ENCODE assay signal across 15 cellular contexts in the genomic region with DNA sequence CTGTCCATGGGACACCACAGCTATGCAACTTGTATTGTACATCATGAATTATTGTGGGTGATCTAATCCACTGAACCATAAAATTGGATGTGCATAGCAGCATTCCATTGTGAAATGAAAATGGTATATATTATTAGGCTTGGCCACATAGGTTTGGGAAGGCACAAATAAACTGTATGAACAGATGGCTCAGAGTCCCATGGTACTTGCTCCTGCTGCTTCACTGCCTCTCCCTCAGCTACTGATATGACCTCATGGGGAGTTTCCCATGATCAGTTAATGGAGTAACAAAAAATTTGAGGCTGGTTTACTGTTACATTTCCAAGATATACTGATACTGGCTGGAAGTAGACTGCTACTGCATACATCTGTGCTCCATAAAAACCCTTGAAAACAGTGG.
A peak's percentile ranks its signal among the peaks of the same experiment; 100 is the strongest.
DNase-seq lines count a peak whose midpoint lies in the region; ATAC-seq, FAIRE-seq and TF ChIP-seq lines count a peak whose summit lies in the region.
"Had no signal": no experiment of that assay in that cellular context is flagged by ENCODE, and none has a peak within 500 bp of the region (broad histone marks: within the 10 kb centered on the region; RNA-seq: fewer than 3 reads in every experiment).

No MANE protein-coding gene starts in this region.

- H3K4me1 Mint-ChIP-seq in GM23338, result peaks cover 4% of the 10 kb centered on the region; the same call in 2 of the 3 replicates
- no peaks in the 10 kb centered on the region for H3K4me1 Mint-ChIP-seq in CD8-positive, alpha-beta memory T cell
- H3K4me1 Mint-ChIP-seq: CD4-positive, CD25-positive, alpha-beta regulatory T cell; endodermal cell had no signal

- CTCF ChIA-PET in OCI-LY7 (lab: Charles Lee; ENCODE audit: unreplicated experiment), result no interaction called here
- CTCF ChIA-PET in CD8-positive, alpha-beta memory T cell (lab: Charles Lee), result no interaction called here

- intact Hi-C loops in OCI-LY7 (cut with micrococcal nuclease; ENCODE audit: unreplicated experiment), result no loop called here

- no peaks in the 10 kb centered on the region for H3K27me3 ChIP-seq in GM23338 (ENCODE audit: insufficient read depth)
- H3K27me3 ChIP-seq in CD8-positive, alpha-beta memory T cell (ENCODE audit: insufficient read depth, low read length, poor library complexity, severe bottlenecking), result no peaks in the 10 kb centered on the region
- H3K27me3 ChIP-seq: ovary had no signal

- H3K4me2 ChIP-seq in GM23338, result no peak overlapping the region
- H3K4me2 ChIP-seq in OCI-LY7 (ENCODE audit: low read length), result no peak overlapping the region

- DNase-seq in NCI-H1694 (lab: John Stamatoyannopoulos, UW) (peak; percentile 73), foreskin fibroblast (peak; percentile 20 to 31), D721Med (ENCODE audit: insufficient read length, low spot score) (no peak), GM23338 (ENCODE audit: low spot score) (no peak), OCI-LY7 (ENCODE audit: low spot score) (no peak)
- no peak for DNase-seq in CD8-positive, alpha-beta memory T cell
- DNase-seq: CD4-positive, CD25-positive, alpha-beta regulatory T cell; endodermal cell; NCI-H187; ovary; trophoblast cell had no signal

- no peak overlapping the region for H3K27ac Mint-ChIP-seq in GM23338
- no peak overlapping the region for H3K27ac Mint-ChIP-seq in CD8-positive, alpha-beta memory T cell
- H3K27ac Mint-ChIP-seq: activated naive CD4-positive, alpha-beta T cell treated with anti-CD3 and anti-CD28 coated beads, Interleukin-2, amount 50 U/mL, for 72 hours; CD4-positive, CD25-positive, alpha-beta regulatory T cell; endodermal cell had no signal

- H2AFZ ChIP-seq in GM23338 (no peak overlapping the region), OCI-LY7 (ENCODE audit: low read length) (no peak overlapping the region)

- H4K20me1 ChIP-seq in GM23338 (replicated peaks; ENCODE audit: insufficient read depth) (no peaks in the 10 kb centered on the region), OCI-LY7 (ENCODE audit: insufficient read depth, low read length) (no peaks in the 10 kb centered on the region)

- H3K4me3 ChIP-seq in foreskin fibroblast (ENCODE audit: low read depth in 1 of 2, low read length in 2 of 2) (no peak overlapping the region), GM23338 (no peak overlapping the region), OCI-LY7 (ENCODE audit: low read depth, low read length, poor library complexity, severe bottlenecking) (no peak overlapping the region)
- H3K4me3 ChIP-seq in CD8-positive, alpha-beta memory T cell (ENCODE audit: low read length), result no peak overlapping the region
- H3K4me3 ChIP-seq: ovary had no signal

- no peaks in the 10 kb centered on the region for H3K36me3 Mint-ChIP-seq in GM23338 (ENCODE audit: low read depth)
- H3K36me3 Mint-ChIP-seq in CD8-positive, alpha-beta memory T cell, result no peaks in the 10 kb centered on the region
- H3K36me3 Mint-ChIP-seq: CD4-positive, CD25-positive, alpha-beta regulatory T cell had no signal

- ATAC-seq in GM18508 (IDR thresholded peaks at IDR 0.05; ENCODE audit: insufficient read depth, unreplicated experiment) (peak; percentile 46), HG02623 (IDR thresholded peaks at IDR 0.05; ENCODE audit: unreplicated experiment) (peak; percentile 59), GM23338 (no peak)
- ATAC-seq: activated naive CD4-positive, alpha-beta T cell treated with anti-CD3 and anti-CD28 coated beads, Interleukin-2, amount 50 U/mL, for 72 hours had no signal

- BruUV-seq in OCI-LY7 (replicated peaks; lab: Mats Ljungman, UMichigan), result no TSS peak

- H3K4me1 ChIP-seq in GM23338 (ENCODE audit: insufficient read depth) (no peaks in the 10 kb centered on the region), OCI-LY7 (ENCODE audit: insufficient read depth, low read length, poor library complexity, severe bottlenecking) (no peaks in the 10 kb centered on the region)
- H3K4me1 ChIP-seq in CD8-positive, alpha-beta memory T cell (ENCODE audit: insufficient read depth, low read length), result no peaks in the 10 kb centered on the region

- TF ChIP-seq CTCF in foreskin fibroblast (IDR thresholded peaks at IDR 0.05; ENCODE audit: low read depth, low read length) (no peak), D721Med (IDR thresholded peaks at IDR 0.05; ENCODE audit: insufficient read depth, missing control alignments) (no peak), GM23338 (conservative IDR thresholded peaks at IDR 0.05; ENCODE audit: low read depth in 2 of 2) (no peak), OCI-LY7 (conservative IDR thresholded peaks at IDR 0.05; ENCODE audit: low read length) (no peak)

- FAIRE-seq in D721Med (lab: Jason Lieb, UNC), result no peak
- FAIRE-seq: keratinocyte had no signal

- H3K9me3 ChIP-seq in OCI-LY7 (ENCODE audit: low read length), result no peaks in the 10 kb centered on the region
- no peaks in the 10 kb centered on the region for H3K9me3 ChIP-seq in CD8-positive, alpha-beta memory T cell (ENCODE audit: low read length)
- H3K9me3 ChIP-seq: ovary had no signal

- no peaks in the 10 kb centered on the region for H3K9me3 Mint-ChIP-seq in GM23338
- H3K9me3 Mint-ChIP-seq in CD8-positive, alpha-beta memory T cell, result peaks cover 0 to 24% (median 5%) of the 10 kb centered on the region in 5 donors
- H3K9me3 Mint-ChIP-seq: endodermal cell had no signal

- no peak overlapping the region for H3K27ac ChIP-seq in GM23338 (ENCODE audit: low read depth)
- no peak overlapping the region for H3K27ac ChIP-seq in OCI-LY7 (ENCODE audit: low read depth, low read length, poor library complexity, severe bottlenecking)
- H3K27ac ChIP-seq in CD8-positive, alpha-beta memory T cell (ENCODE audit: low read depth, low read length), result no peak overlapping the region
- H3K27ac ChIP-seq: ovary had no signal

- POLR2A ChIA-PET in OCI-LY7 (lab: Charles Lee), result interaction anchor here (1.2 kb wide), 1 partner anchor 9 kb away, joined by 3 read pairs; no protein-coding TSS in a partner anchor
- POLR2A ChIA-PET in CD8-positive, alpha-beta memory T cell (lab: Charles Lee), result no interaction called here

- H3K9me2 ChIP-seq in GM23338 (ENCODE audit: insufficient read depth) (0 out of 2 replicates have a peak, but pooled peaks cover 4% of the 10 kb centered on the region), OCI-LY7 (ENCODE audit: insufficient read depth, low read length) (no peaks in the 10 kb centered on the region)

- H3K79me2 ChIP-seq in GM23338 (replicated peaks; ENCODE audit: insufficient read depth) (no peaks in the 10 kb centered on the region), OCI-LY7 (ENCODE audit: insufficient read depth, low read depth, low read length) (no peaks in the 10 kb centered on the region)

- H3K27me3 Mint-ChIP-seq in GM23338 (ENCODE audit: insufficient read depth, low read depth, poor library complexity), result no peaks in the 10 kb centered on the region
- peaks cover 0 to 1% of the 10 kb centered on the region in 2 donors for H3K27me3 Mint-ChIP-seq in CD8-positive, alpha-beta memory T cell
- H3K27me3 Mint-ChIP-seq: CD4-positive, CD25-positive, alpha-beta regulatory T cell had no signal

- H3K4me3 Mint-ChIP-seq in GM23338, result no peak overlapping the region
- H3K4me3 Mint-ChIP-seq in CD8-positive, alpha-beta memory T cell, result no peak overlapping the region
- H3K4me3 Mint-ChIP-seq: CD4-positive, CD25-positive, alpha-beta regulatory T cell; endodermal cell had no signal

- no peaks in the 10 kb centered on the region for H3K36me3 ChIP-seq in GM23338 (ENCODE audit: insufficient read depth)
- H3K36me3 ChIP-seq in OCI-LY7 (ENCODE audit: insufficient read depth, low read length), result no peaks in the 10 kb centered on the region
- H3K36me3 ChIP-seq in CD8-positive, alpha-beta memory T cell (ENCODE audit: insufficient read depth, low read length), result no peaks in the 10 kb centered on the region
- H3K36me3 ChIP-seq: ovary had no signal

- no peaks in the 10 kb centered on the region for H3F3A ChIP-seq in GM23338 (replicated peaks; ENCODE audit: low read depth)

TF ChIP-seq in GM23338, 12 proteins besides CTCF, POLR2A, EP300 and RAD21 (continues in another document):
- TF ChIP-seq, protein P1, sequence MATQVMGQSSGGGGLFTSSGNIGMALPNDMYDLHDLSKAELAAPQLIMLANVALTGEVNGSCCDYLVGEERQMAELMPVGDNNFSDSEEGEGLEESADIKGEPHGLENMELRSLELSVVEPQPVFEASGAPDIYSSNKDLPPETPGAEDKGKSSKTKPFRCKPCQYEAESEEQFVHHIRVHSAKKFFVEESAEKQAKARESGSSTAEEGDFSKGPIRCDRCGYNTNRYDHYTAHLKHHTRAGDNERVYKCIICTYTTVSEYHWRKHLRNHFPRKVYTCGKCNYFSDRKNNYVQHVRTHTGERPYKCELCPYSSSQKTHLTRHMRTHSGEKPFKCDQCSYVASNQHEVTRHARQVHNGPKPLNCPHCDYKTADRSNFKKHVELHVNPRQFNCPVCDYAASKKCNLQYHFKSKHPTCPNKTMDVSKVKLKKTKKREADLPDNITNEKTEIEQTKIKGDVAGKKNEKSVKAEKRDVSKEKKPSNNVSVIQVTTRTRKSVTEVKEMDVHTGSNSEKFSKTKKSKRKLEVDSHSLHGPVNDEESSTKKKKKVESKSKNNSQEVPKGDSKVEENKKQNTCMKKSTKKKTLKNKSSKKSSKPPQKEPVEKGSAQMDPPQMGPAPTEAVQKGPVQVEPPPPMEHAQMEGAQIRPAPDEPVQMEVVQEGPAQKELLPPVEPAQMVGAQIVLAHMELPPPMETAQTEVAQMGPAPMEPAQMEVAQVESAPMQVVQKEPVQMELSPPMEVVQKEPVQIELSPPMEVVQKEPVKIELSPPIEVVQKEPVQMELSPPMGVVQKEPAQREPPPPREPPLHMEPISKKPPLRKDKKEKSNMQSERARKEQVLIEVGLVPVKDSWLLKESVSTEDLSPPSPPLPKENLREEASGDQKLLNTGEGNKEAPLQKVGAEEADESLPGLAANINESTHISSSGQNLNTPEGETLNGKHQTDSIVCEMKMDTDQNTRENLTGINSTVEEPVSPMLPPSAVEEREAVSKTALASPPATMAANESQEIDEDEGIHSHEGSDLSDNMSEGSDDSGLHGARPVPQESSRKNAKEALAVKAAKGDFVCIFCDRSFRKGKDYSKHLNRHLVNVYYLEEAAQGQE (IDR thresholded peaks at IDR 0.05; ENCODE audit: unreplicated experiment), result no peak
- TF ChIP-seq ETS1 (IDR thresholded peaks at IDR 0.05), result no peak
- no peak for TF ChIP-seq ZNF114 (CRISPR knock-in tag; IDR thresholded peaks at IDR 0.05)
- no peak for TF ChIP-seq POLR2AphosphoS5 (IDR thresholded peaks at IDR 0.05; ENCODE audit: low read depth)
- no peak for TF ChIP-seq ZNF331 (CRISPR knock-in tag; IDR thresholded peaks at IDR 0.05; ENCODE audit: low read depth)
- no peak for TF ChIP-seq CREB1 (CRISPR knock-in tag; IDR thresholded peaks at IDR 0.05; ENCODE audit: low read depth)
- TF ChIP-seq EZH2 (IDR thresholded peaks at IDR 0.05; ENCODE audit: low read depth, unreplicated experiment), result no peak

Comparison
In these comparisons a context has a peak if more than half of its experiments do, and no peak if none do; other contexts are left out.
1. DNase-seq: peak in NCI-H1694 (single experiment) and foreskin fibroblast (2 of 2); none in D721Med (single experiment), GM23338 (single experiment), OCI-LY7 (single experiment) and CD8-positive, alpha-beta memory T cell (0 of 5).